ENCODE assay signal across 8 cellular contexts in genomic region chr4:98658287-98659105, GRCh38. TPM values are rescaled to one million over a fixed set of nuclear protein-coding genes. Genes with fewer than 3 reads are reported as not detected.
DNase-seq lines count a peak whose midpoint lies in the region; ATAC-seq and TF ChIP-seq lines count a peak whose summit lies in the region.

Gene TSPAN5, minus strand, starts transcription at chr4:98658611.

- whole genome bisulfite sequencing in testis, 2 donors, result 0 to 1% methylated on average over 12 to 79 of the region's 113 CpGs

- H3K36me3 Mint-ChIP-seq in activated naive CD8-positive, alpha-beta T cell, result peaks cover 7% of the 10 kb centered on the region
- H3K36me3 Mint-ChIP-seq in glutamatergic neuron (ENCODE audit: unreplicated experiment) (no peaks in the 10 kb centered on the region), osteocyte (ENCODE audit: unreplicated experiment) (no peaks in the 10 kb centered on the region)

- H3K4me1 Mint-ChIP-seq in activated naive CD8-positive, alpha-beta T cell (ENCODE audit: low read depth), result peaks cover 81% of the 10 kb centered on the region
- H3K4me1 Mint-ChIP-seq in glutamatergic neuron (ENCODE audit: low read depth, unreplicated experiment) (peaks cover 31% of the 10 kb centered on the region), osteocyte (ENCODE audit: unreplicated experiment) (peaks cover 63% of the 10 kb centered on the region)

- H3K36me3 ChIP-seq in KOPT-K1 (ENCODE audit: insufficient read depth, low read length) (no peaks in the 10 kb centered on the region), testis (ENCODE audit: low read depth, missing control alignments) (no peaks in the 10 kb centered on the region)

- H3K9me3 ChIP-seq in KOPT-K1 (ENCODE audit: insufficient read depth, low read length, poor library complexity, severe bottlenecking) (no peaks in the 10 kb centered on the region), testis (no peaks in the 10 kb centered on the region)

- peak within 1 kb of the TSS; percentile 93 for H3K27ac Mint-ChIP-seq in activated naive CD8-positive, alpha-beta T cell
- H3K27ac Mint-ChIP-seq in glutamatergic neuron (ENCODE audit: unreplicated experiment) (peak within 1 kb of the TSS; percentile 86), osteocyte (ENCODE audit: unreplicated experiment) (peak within 1 kb of the TSS; percentile 99)

- H3K27ac ChIP-seq in KOPT-K1 (ENCODE audit: low read depth, low read length, poor library complexity, severe bottlenecking) (peak within 1 kb of the TSS; percentile 75), testis (peak within 1 kb of the TSS; percentile 78 to 84)

- H3K27me3 ChIP-seq in testis, result no peaks in the 10 kb centered on the region

- no peak for TF ChIP-seq CTCF in glutamatergic neuron (IDR thresholded peaks at IDR 0.05; ENCODE audit: partially characterized antibody, unreplicated experiment)
- TF ChIP-seq CTCF in osteocyte (IDR thresholded peaks at IDR 0.05), result no peak
- TF ChIP-seq CTCF in testis (IDR thresholded peaks at IDR 0.05), result no peak

- peaks cover 19% of the 10 kb centered on the region for H3K4me1 ChIP-seq in testis

- no peak for TF ChIP-seq POLR2A in testis (IDR thresholded peaks at IDR 0.05)

- H3K9me3 Mint-ChIP-seq in activated naive CD8-positive, alpha-beta T cell (ENCODE audit: low read depth), result no peaks in the 10 kb centered on the region
- peaks cover 16% of the 10 kb centered on the region for H3K9me3 Mint-ChIP-seq in glutamatergic neuron (ENCODE audit: unreplicated experiment)
- H3K9me3 Mint-ChIP-seq in osteocyte (ENCODE audit: unreplicated experiment), result no peaks in the 10 kb centered on the region

- H3K4me3 Mint-ChIP-seq in activated naive CD8-positive, alpha-beta T cell, result peak within 1 kb of the TSS; percentile 98
- H3K4me3 Mint-ChIP-seq in glutamatergic neuron (ENCODE audit: unreplicated experiment) (peak within 1 kb of the TSS; percentile 98), osteocyte (ENCODE audit: unreplicated experiment) (peak within 1 kb of the TSS; percentile 95)

- H3K4me3 ChIP-seq in testis, result peak within 1 kb of the TSS; percentile 73 to 82

- intact Hi-C loops in testis (cut with DNase I; ENCODE audit: low total_unique reads), result no loop called here

- ATAC-seq in GM21825 (IDR thresholded peaks at IDR 0.05; ENCODE audit: unreplicated experiment), result peak; percentile 71

- H3K27me3 Mint-ChIP-seq in activated naive CD8-positive, alpha-beta T cell, result no peaks in the 10 kb centered on the region
- H3K27me3 Mint-ChIP-seq in glutamatergic neuron (ENCODE audit: unreplicated experiment) (peaks cover 9% of the 10 kb centered on the region), osteocyte (ENCODE audit: unreplicated experiment) (no peaks in the 10 kb centered on the region)

- DNase-seq in EH (ENCODE audit: low read depth) (peak; percentile 88), SW 1271 (lab: John Stamatoyannopoulos, UW) (peak; percentile 50 to 71), glutamatergic neuron (peak; percentile 90), osteocyte (ENCODE audit: extremely low spot score, unreplicated experiment) (peak; percentile 94), testis (peak; percentile 80)

RNA-seq across cellular contexts. Expression of gene TSPAN5, which starts in this region (rescaled TPM):
- 40.5 TPM for total RNA-seq in glutamatergic neuron (ENCODE audit: unreplicated experiment)
- total RNA-seq in osteocyte, result 64.2 and 66.0 TPM in 2 replicates
- total RNA-seq in testis, result 10 to 100 TPM; 30.8 to 57.2 TPM
- polyA plus RNA-seq in testis (ENCODE audit: insufficient read depth, low read depth, low replicate concordance), result 27.8 TPM

Comparison
In these comparisons a context has a peak if more than half of its experiments do, and no peak if none do; other contexts are left out.
1. Peak in every context shown above with its lines: DNase-seq, ATAC-seq, H3K4me3 ChIP-seq and H3K27ac ChIP-seq.